33 cellular contexts compared by ENCODE assay signal in the genomic region with DNA sequence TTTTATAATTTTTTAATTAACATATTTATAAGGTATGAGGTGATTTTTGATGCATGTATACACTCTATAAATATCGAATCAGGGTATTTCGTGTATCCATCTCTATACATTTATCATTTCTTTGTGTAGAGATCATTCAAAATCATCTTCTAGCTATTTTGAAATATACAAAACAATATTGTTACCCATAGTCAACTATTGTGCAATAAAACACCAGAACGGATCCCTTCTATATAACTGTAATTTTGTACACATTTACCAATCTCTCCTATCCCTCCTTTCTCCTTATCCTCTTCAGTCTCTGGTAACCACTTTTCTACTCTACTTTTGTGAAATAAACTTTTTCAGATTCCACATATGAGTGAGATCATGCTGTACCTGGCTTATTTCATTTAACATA.
"Had no signal": no experiment of that assay in that cellular context is flagged by ENCODE, and none has a peak within 500 bp of the region (broad histone marks: within the 10 kb centered on the region; RNA-seq: fewer than 3 reads in every experiment).

No MANE protein-coding gene starts in this region.

- H3K27me3 ChIP-seq: MG63 had no signal

- DNase-seq: MG63, MM.1S, MV-4-11, NCI-H1048, NCI-H1092, NCI-H1092 treated with DMSO at 0.1 percent for 48 hours, NCI-H1105, NCI-H1105 treated with DMSO at 0.1 percent for 48 hours, NCI-H1417, NCI-H1417 treated with DMSO at 0.1 percent for 48 hours, NCI-H1436, NCI-H1436 treated with DMSO at 0.1 percent for 48 hours, NCI-H146, NCI-H1694, NCI-H1694 treated with DMSO at 0.1 percent for 48 hours, NCI-H187, NCI-H187 treated with DMSO at 0.1 percent for 48 hours, NCI-H1930, NCI-H2029, NCI-H2029 treated with DMSO at 0.1 percent for 48 hours, NCI-H2081, NCI-H2081 treated with DMSO at 0.1 percent for 48 hours, NCI-H2107, NCI-H2171, NCI-H2171 treated with DMSO at 0.1 percent for 48 hours, NCI-H2227 treated with DMSO at 0.1 percent for 48 hours, NCI-H226, NCI-H345, NCI-H446, NCI-H446 treated with DMSO at 0.1 percent for 48 hours, NCI-H510A, NCI-H510A treated with DMSO at 0.1 percent for 48 hours, NCI-H526 had no signal

- H3K4me3 ChIP-seq: MG63 had no signal

- H3K36me3 ChIP-seq: MG63 had no signal

- H3K9me3 ChIP-seq: MG63 had no signal
